In the genomic region with DNA sequence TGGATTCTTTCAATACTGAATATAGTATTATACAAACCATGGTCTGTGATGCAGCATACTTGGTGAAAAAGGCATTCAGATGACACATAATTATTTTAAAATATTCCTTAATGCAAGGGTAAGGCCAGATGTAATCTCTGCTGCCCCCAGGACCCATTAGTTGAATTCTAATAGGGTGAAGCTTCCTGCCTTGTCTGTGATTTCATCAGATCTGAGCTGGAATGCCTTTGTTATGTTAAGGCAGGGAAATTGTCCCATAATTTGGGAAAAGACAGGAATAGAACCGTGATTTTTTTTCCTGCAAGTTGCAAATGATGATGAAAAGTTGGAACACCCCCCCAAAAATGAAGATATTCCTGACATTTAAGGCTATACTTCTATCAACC, we compare ENCODE assay signal across 11 cellular contexts. TPM values are rescaled to one million over a fixed set of nuclear protein-coding genes. Genes with fewer than 3 reads are reported as not detected.
DNase-seq lines count a peak whose midpoint lies in the region; ATAC-seq and TF ChIP-seq lines count a peak whose summit lies in the region.
"Had no signal": no experiment of that assay in that cellular context is flagged by ENCODE, and none has a peak within 500 bp of the region (broad histone marks: within the 10 kb centered on the region; RNA-seq: fewer than 3 reads in every experiment).

No MANE protein-coding gene starts in this region.

- peaks cover 37% of the 10 kb centered on the region for H3K4me1 Mint-ChIP-seq in activated CD4-positive, alpha-beta T cell treated with anti-CD3 and anti-CD28 coated beads, Interleukin-2, amount 10 ng/mL, durations not matched to agents 24 days and 14 days
- H3K4me1 Mint-ChIP-seq in IgD-negative memory B cell (no peaks in the 10 kb centered on the region), chondrocyte (ENCODE audit: low read depth) (peaks cover 12% of the 10 kb centered on the region)
- peaks cover 33 to 44% of the 10 kb centered on the region in 2 donors for H3K4me1 Mint-ChIP-seq in natural killer cell treated with Interleukin-12 subunit alpha and Interleukin-12 subunit beta and Interleukin-15 and Interleukin-18, amount 100 ng/mL, for 72 hours (ENCODE audit: low read depth in 2 of 2)

- peaks cover 48% of the 10 kb centered on the region for H3K36me3 Mint-ChIP-seq in activated CD4-positive, alpha-beta T cell treated with anti-CD3 and anti-CD28 coated beads, Interleukin-2, amount 10 ng/mL, durations not matched to agents 24 days and 14 days (ENCODE audit: low read depth)
- H3K36me3 Mint-ChIP-seq in IgD-negative memory B cell (peaks cover 5% of the 10 kb centered on the region), chondrocyte (ENCODE audit: low read depth) (peaks cover 33% of the 10 kb centered on the region)
- peaks cover 35% of the 10 kb centered on the region for H3K36me3 Mint-ChIP-seq in natural killer cell treated with Interleukin-12 subunit alpha and Interleukin-12 subunit beta and Interleukin-15 and Interleukin-18, amount 100 ng/mL, for 72 hours

- H3K4me3 Mint-ChIP-seq in activated CD4-positive, alpha-beta T cell treated with anti-CD3 and anti-CD28 coated beads, Interleukin-2, amount 10 ng/mL, durations not matched to agents 24 days and 14 days, result peak overlapping the region; percentile 70
- H3K4me3 Mint-ChIP-seq in IgD-negative memory B cell, result no peak overlapping the region
- H3K4me3 Mint-ChIP-seq in chondrocyte (ENCODE audit: unreplicated experiment), result no peak overlapping the region
- peak overlapping the region; percentile 84 for H3K4me3 Mint-ChIP-seq in natural killer cell treated with Interleukin-12 subunit alpha and Interleukin-12 subunit beta and Interleukin-15 and Interleukin-18, amount 100 ng/mL, for 72 hours

- no peaks in the 10 kb centered on the region for H3K9me3 Mint-ChIP-seq in activated CD4-positive, alpha-beta T cell treated with anti-CD3 and anti-CD28 coated beads, Interleukin-2, amount 10 ng/mL, durations not matched to agents 24 days and 14 days
- H3K9me3 Mint-ChIP-seq in IgD-negative memory B cell, result no peaks in the 10 kb centered on the region
- no peaks in the 10 kb centered on the region for H3K9me3 Mint-ChIP-seq in chondrocyte (ENCODE audit: low read depth)
- no peaks in the 10 kb centered on the region for H3K9me3 Mint-ChIP-seq in natural killer cell treated with Interleukin-12 subunit alpha and Interleukin-12 subunit beta and Interleukin-15 and Interleukin-18, amount 100 ng/mL, for 72 hours

- peak overlapping the region; percentile 90 for H3K27ac Mint-ChIP-seq in activated CD4-positive, alpha-beta T cell treated with anti-CD3 and anti-CD28 coated beads, Interleukin-2, amount 10 ng/mL, durations not matched to agents 24 days and 14 days
- H3K27ac Mint-ChIP-seq in IgD-negative memory B cell (peak overlapping the region in 2 of 3 donors; percentile 23 to 87), chondrocyte (ENCODE audit: unreplicated experiment) (peak overlapping the region; percentile 72)
- H3K27ac Mint-ChIP-seq in natural killer cell treated with Interleukin-12 subunit alpha and Interleukin-12 subunit beta and Interleukin-15 and Interleukin-18, amount 100 ng/mL, for 72 hours, result peak overlapping the region; percentile 87

- no peak for DNase-seq in activated CD4-positive, alpha-beta T cell treated with anti-CD3 and anti-CD28 coated beads, Interleukin-2, amount 10 ng/mL, durations not matched to agents 24 days and 14 days
- no peak for DNase-seq in activated CD4-positive, alpha-beta T cell treated with anti-CD3 and anti-CD28 coated beads, Interleukin-2, amount 50 U/mL, for 1 hour
- DNase-seq in chondrocyte (ENCODE audit: low spot score), result no peak
- no peak for DNase-seq in natural killer cell treated with Interleukin-12 subunit alpha and Interleukin-12 subunit beta and Interleukin-15 and Interleukin-18, amount 100 ng/mL, for 72 hours (ENCODE audit: low spot score)
- DNase-seq in stimulated activated CD4-positive, alpha-beta T cell treated with anti-CD3 and anti-CD28 coated beads, Interleukin-2, amount 100 ng/mL, for 48 hours, result no peak
- DNase-seq in NCI-H446 treated with DMSO at 0.1 percent for 48 hours (lab: John Stamatoyannopoulos, UW), result no peak
- DNase-seq: aorta; effector CD8-positive, alpha-beta T cell; NCI-H2081 had no signal

- ATAC-seq in natural killer cell treated with Interleukin-12 subunit alpha and Interleukin-12 subunit beta and Interleukin-15 and Interleukin-18, amount 100 ng/mL, for 72 hours, result no peak
- ATAC-seq in HG02938 (IDR thresholded peaks at IDR 0.05; ENCODE audit: unreplicated experiment), result no peak

- no peaks in the 10 kb centered on the region for H3K27me3 Mint-ChIP-seq in activated CD4-positive, alpha-beta T cell treated with anti-CD3 and anti-CD28 coated beads, Interleukin-2, amount 10 ng/mL, durations not matched to agents 24 days and 14 days
- H3K27me3 Mint-ChIP-seq in IgD-negative memory B cell (no peaks in the 10 kb centered on the region), chondrocyte (ENCODE audit: low read depth) (no peaks in the 10 kb centered on the region)
- no peaks in the 10 kb centered on the region for H3K27me3 Mint-ChIP-seq in natural killer cell treated with Interleukin-12 subunit alpha and Interleukin-12 subunit beta and Interleukin-15 and Interleukin-18, amount 100 ng/mL, for 72 hours

- intact Hi-C loops in activated CD4-positive, alpha-beta T cell treated with anti-CD3 and anti-CD28 coated beads, Interleukin-2, amount 10 ng/mL, durations not matched to agents 24 days and 14 days (cut with micrococcal nuclease), result loop anchor here (2.0 kb wide), 2 partner anchors 38 to 66 kb away; partner anchors contain the start of gene AP1S2

- no peak for TF ChIP-seq CTCF in chondrocyte (IDR thresholded peaks at IDR 0.05)

RNA-seq across cellular contexts. Expression of gene ZRSR2, which starts 26.2 kb away (rescaled TPM):
- 20.0 and 20.3 TPM in 2 replicates for total RNA-seq in activated CD4-positive, alpha-beta T cell treated with anti-CD3 and anti-CD28 coated beads, Interleukin-2, amount 10 ng/mL, durations not matched to agents 24 days and 14 days
- polyA plus RNA-seq in IgD-negative memory B cell, result 43.8 TPM
- total RNA-seq in chondrocyte, result 12.2 to 21.4 TPM (median 13.9 TPM) in 3 replicates
- total RNA-seq in natural killer cell treated with Interleukin-12 subunit alpha and Interleukin-12 subunit beta and Interleukin-15 and Interleukin-18, amount 100 ng/mL, for 72 hours, result 10 to 100 TPM; 21.4 to 28.6 TPM

RNA-seq across cellular contexts. Expression of gene AP1S2, which starts 38.2 kb away (rescaled TPM):
- 24.2 and 28.8 TPM in 2 replicates for total RNA-seq in activated CD4-positive, alpha-beta T cell treated with anti-CD3 and anti-CD28 coated beads, Interleukin-2, amount 10 ng/mL, durations not matched to agents 24 days and 14 days
- polyA plus RNA-seq in IgD-negative memory B cell, result 80.7 TPM
- 59.1 to 72.5 TPM (median 68.4 TPM) in 3 replicates for total RNA-seq in chondrocyte
- total RNA-seq in natural killer cell treated with Interleukin-12 subunit alpha and Interleukin-12 subunit beta and Interleukin-15 and Interleukin-18, amount 100 ng/mL, for 72 hours, result 10 to 100 TPM; 26.7 to 35.8 TPM

Comparison
In these comparisons a context has a peak if more than half of its experiments do, and no peak if none do; other contexts are left out.
1. H3K4me3 Mint-ChIP-seq: peak in activated CD4-positive, alpha-beta T cell treated with anti-CD3 and anti-CD28 coated beads, Interleukin-2, amount 10 ng/mL, durations not matched to agents 24 days and 14 days (single experiment) and natural killer cell treated with Interleukin-12 subunit alpha and Interleukin-12 subunit beta and Interleukin-15 and Interleukin-18, amount 100 ng/mL, for 72 hours (single experiment); none in IgD-negative memory B cell (0 of 4) and chondrocyte (single experiment).
2. Peak in every context shown above with its lines, with median percentiles within 50 percentile points of each other: H3K27ac Mint-ChIP-seq.